ENCODE assay signal across 1 cellular context in the genomic region with DNA sequence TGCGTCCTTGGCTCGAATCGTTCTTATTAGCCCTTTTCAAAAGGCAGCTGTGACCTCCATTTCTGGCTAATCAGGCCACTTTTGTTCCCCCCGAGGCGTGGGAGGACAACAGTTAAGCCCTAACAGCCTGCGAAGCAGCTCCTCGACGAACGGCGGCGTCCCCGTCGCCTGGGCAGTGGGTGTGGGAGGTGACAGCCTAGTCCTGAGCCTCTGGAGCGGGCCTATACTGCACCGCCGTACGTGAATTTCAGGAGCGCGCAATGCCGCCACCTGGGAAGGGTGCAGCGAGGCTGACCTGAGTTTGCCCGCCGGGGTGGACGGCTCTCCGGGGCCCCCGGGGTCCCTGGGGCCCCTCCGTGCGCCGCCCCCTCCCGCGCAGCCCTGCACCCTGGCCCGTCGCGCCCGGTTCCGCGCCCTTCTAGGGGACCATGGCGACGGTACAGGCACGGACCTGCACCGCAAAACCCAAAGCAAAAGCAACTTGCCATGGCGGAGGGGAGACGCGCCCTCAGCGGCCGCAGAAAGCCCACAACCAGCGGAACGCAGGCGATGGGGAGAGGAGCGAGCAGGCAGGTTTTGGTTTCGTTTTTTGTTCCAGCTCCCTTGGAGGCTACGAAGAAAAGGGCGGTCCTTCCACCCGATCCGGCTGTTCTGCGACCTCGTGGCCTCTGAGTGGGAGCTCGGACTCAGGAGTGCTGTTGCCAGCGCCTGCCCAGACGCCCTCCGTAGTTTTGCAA.
A peak's percentile ranks its signal among the peaks of the same experiment; 100 is the strongest.
TF ChIP-seq lines count a peak whose summit lies in the region.

Gene RBM43 (minus strand): TSS at position 624 of the 737 bp plus-strand sequence. CDS start 136 bp downstream, at position 488.

TF ChIP-seq in K562, 482 proteins besides CTCF, POLR2A, EP300 and RAD21 (continued from another document and continues in another):
- TF ChIP-seq, protein P1, sequence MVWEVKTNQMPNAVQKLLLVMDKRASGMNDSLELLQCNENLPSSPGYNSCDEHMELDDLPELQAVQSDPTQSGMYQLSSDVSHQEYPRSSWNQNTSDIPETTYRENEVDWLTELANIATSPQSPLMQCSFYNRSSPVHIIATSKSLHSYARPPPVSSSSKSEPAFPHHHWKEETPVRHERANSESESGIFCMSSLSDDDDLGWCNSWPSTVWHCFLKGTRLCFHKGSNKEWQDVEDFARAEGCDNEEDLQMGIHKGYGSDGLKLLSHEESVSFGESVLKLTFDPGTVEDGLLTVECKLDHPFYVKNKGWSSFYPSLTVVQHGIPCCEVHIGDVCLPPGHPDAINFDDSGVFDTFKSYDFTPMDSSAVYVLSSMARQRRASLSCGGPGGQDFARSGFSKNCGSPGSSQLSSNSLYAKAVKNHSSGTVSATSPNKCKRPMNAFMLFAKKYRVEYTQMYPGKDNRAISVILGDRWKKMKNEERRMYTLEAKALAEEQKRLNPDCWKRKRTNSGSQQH (CRISPR knock-in tag; IDR thresholded peaks at IDR 0.05) = 0 out of 2 replicates have a peak, but pooled peaks have one; percentile 2
- TF ChIP-seq, protein P2, sequence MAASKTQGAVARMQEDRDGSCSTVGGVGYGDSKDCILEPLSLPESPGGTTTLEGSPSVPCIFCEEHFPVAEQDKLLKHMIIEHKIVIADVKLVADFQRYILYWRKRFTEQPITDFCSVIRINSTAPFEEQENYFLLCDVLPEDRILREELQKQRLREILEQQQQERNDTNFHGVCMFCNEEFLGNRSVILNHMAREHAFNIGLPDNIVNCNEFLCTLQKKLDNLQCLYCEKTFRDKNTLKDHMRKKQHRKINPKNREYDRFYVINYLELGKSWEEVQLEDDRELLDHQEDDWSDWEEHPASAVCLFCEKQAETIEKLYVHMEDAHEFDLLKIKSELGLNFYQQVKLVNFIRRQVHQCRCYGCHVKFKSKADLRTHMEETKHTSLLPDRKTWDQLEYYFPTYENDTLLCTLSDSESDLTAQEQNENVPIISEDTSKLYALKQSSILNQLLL (CRISPR knock-in tag; IDR thresholded peaks at IDR 0.05; ENCODE audit: borderline replicate concordance) = no peak
- TF ChIP-seq RB1 (IDR thresholded peaks at IDR 0.05; ENCODE audit: low read depth) (peak; percentile 8), ZNF398 (CRISPR knock-in tag; IDR thresholded peaks at IDR 0.05) (no peak), HDAC6 (IDR thresholded peaks at IDR 0.05; ENCODE audit: low read depth, low read length) (no peak), DDX20 (tag; IDR thresholded peaks at IDR 0.05; ENCODE audit: low read depth) (no peak), SREBF2 (CRISPR knock-in tag; IDR thresholded peaks at IDR 0.05) (no peak), NRF1 (conservative IDR thresholded peaks at IDR 0.05 in 1 of 2, IDR thresholded peaks at IDR 0.05 in 1 of 2) (peak; percentile 69 to 77), THRA (IDR thresholded peaks at IDR 0.05) (no peak), DNMT1 (IDR thresholded peaks at IDR 0.05) (no peak), TAF1 (IDR thresholded peaks at IDR 0.05; ENCODE audit: control insufficient read depth, extremely low read depth, insufficient read depth, low read length, severe bottlenecking) (peak; percentile 61), CBX5 (IDR thresholded peaks at IDR 0.05; ENCODE audit: borderline replicate concordance, low read depth) (peak; percentile 16; the same call in 1 of the 2 replicates), CGGBP1 (CRISPR knock-in tag; IDR thresholded peaks at IDR 0.05) (no peak), ZBTB5 (IDR thresholded peaks at IDR 0.05) (no peak), XRCC4 (IDR thresholded peaks at IDR 0.05; ENCODE audit: extremely low read depth, insufficient read depth, insufficient read length) (no peak), C11orf30 (IDR thresholded peaks at IDR 0.05; ENCODE audit: low read depth) (no peak), NCOA2 (IDR thresholded peaks at IDR 0.05; ENCODE audit: partially characterized antibody in 2 of 2) (no peak), PRMT5 (CRISPR knock-in tag; IDR thresholded peaks at IDR 0.05) (no peak), MYBL2 (IDR thresholded peaks at IDR 0.05; ENCODE audit: low read depth) (no peak), MYBL2 (CRISPR knock-in tag; IDR thresholded peaks at IDR 0.05; ENCODE audit: borderline replicate concordance) (no peak), NR2C2 (CRISPR knock-in tag; IDR thresholded peaks at IDR 0.05) (peak; percentile 81), NR2C2 (tag; IDR thresholded peaks at IDR 0.05) (peak; percentile 81), STAT6 (CRISPR knock-in tag; IDR thresholded peaks at IDR 0.05) (no peak; the same call in 1 of the 2 replicates), GMEB1 (CRISPR knock-in tag; IDR thresholded peaks at IDR 0.05) (peak; percentile 52), POLR2B (IDR thresholded peaks at IDR 0.05; ENCODE audit: low read depth, partially characterized antibody) (no peak), ZNF316 (IDR thresholded peaks at IDR 0.05) (no peak), ZNF699 (CRISPR knock-in tag; IDR thresholded peaks at IDR 0.05; ENCODE audit: insufficient replicate concordance) (no peak), KDM4B (IDR thresholded peaks at IDR 0.05; ENCODE audit: borderline replicate concordance in 2 of 2, low read depth in 1 of 2) (peak in 1 of 2 experiments; percentile 12; a peak in 1 of 4 replicates), ILK (tag; IDR thresholded peaks at IDR 0.05; ENCODE audit: borderline replicate concordance, low read depth) (no peak), ZNF449 (CRISPR knock-in tag; IDR thresholded peaks at IDR 0.05) (no peak), ZFP1 (CRISPR knock-in tag; IDR thresholded peaks at IDR 0.05) (no peak; the same call in 1 of the 2 replicates), MEF2A (IDR thresholded peaks at IDR 0.05; ENCODE audit: control insufficient read depth, low read depth, low read length) (0 out of 2 replicates have a peak, but pooled peaks have one; percentile 29), TOE1 (IDR thresholded peaks at IDR 0.05; ENCODE audit: borderline replicate concordance) (0 out of 2 replicates have a peak, but pooled peaks have one; percentile 16), TOE1 (CRISPR knock-in tag; IDR thresholded peaks at IDR 0.05; ENCODE audit: borderline replicate concordance, low read depth) (no peak)
- TF ChIP-seq, protein P3, sequence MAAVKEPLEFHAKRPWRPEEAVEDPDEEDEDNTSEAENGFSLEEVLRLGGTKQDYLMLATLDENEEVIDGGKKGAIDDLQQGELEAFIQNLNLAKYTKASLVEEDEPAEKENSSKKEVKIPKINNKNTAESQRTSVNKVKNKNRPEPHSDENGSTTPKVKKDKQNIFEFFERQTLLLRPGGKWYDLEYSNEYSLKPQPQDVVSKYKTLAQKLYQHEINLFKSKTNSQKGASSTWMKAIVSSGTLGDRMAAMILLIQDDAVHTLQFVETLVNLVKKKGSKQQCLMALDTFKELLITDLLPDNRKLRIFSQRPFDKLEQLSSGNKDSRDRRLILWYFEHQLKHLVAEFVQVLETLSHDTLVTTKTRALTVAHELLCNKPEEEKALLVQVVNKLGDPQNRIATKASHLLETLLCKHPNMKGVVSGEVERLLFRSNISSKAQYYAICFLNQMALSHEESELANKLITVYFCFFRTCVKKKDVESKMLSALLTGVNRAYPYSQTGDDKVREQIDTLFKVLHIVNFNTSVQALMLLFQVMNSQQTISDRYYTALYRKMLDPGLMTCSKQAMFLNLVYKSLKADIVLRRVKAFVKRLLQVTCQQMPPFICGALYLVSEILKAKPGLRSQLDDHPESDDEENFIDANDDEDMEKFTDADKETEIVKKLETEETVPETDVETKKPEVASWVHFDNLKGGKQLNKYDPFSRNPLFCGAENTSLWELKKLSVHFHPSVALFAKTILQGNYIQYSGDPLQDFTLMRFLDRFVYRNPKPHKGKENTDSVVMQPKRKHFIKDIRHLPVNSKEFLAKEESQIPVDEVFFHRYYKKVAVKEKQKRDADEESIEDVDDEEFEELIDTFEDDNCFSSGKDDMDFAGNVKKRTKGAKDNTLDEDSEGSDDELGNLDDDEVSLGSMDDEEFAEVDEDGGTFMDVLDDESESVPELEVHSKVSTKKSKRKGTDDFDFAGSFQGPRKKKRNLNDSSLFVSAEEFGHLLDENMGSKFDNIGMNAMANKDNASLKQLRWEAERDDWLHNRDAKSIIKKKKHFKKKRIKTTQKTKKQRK (IDR thresholded peaks at IDR 0.05; ENCODE audit: borderline replicate concordance, low read depth, low read length) = no peak
